Comparison of ENCODE assay signal across 10 cellular contexts in the genomic region with DNA sequence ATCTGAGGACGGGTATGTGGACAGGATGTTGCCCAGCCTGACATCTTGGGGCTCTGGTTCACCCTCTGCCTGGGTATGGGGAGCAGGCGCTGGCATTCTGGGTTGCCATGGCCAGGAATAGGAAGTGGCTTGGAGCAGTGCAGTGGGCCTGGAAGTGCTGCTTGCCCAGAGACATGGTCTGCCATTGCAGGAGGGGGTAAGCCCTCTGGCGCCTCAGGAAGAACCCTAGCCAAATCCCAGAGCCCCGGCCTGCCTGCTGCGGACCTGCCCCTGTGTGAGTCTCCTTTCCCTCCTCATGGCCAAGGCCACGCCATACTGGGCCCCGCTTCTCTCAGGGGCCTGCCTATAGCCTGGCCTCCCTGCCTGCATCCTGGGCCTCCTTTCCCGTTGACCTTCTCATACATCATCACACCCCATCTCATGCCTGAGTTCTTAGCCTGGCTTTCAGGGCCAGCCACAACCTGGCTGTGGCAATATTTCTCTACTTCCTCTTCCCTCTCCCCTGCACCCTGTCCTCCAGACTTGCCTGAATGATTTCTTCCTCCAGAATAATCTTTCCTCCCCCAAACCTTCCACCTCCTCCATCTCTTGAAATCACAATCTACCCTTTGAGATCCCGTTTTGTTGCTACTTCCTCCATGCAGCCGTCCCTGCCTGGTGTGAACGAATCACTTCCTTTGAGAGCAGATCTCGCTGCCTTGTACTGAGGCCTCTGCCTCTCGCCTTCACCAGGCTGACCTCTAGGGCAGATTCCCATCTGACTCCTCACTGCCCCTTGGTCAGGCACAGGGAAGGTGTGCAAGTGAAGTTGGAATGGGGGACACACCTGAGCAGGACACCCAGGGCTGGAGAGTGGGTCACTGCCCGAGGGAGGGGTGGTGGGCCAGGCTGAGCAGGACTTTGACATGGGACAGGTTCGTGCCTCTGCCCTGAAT. TPM values are rescaled to one million over a fixed set of nuclear protein-coding genes. Genes with fewer than 3 reads are reported as not detected.
A peak's percentile ranks its signal among the peaks of the same experiment; 100 is the strongest.
DNase-seq lines count a peak whose midpoint lies in the region; ATAC-seq and TF ChIP-seq lines count a peak whose summit lies in the region.
"Had no signal": no experiment of that assay in that cellular context is flagged by ENCODE, and none has a peak within 500 bp of the region (broad histone marks: within the 10 kb centered on the region; RNA-seq: fewer than 3 reads in every experiment).

No MANE protein-coding gene starts in this region.

- H3K27me3 ChIP-seq in adipocyte (replicated peaks; ENCODE audit: control insufficient read depth, insufficient read depth, low read length) (no peaks in the 10 kb centered on the region), lower lobe of right lung (ENCODE audit: low read depth) (no peaks in the 10 kb centered on the region)

- peak overlapping the region; percentile 77 for H3K27ac ChIP-seq in lower lobe of right lung

- H3K27ac Mint-ChIP-seq in activated T-cell treated with anti-CD3 and anti-CD28 coated beads, Interleukin-2, amount 50 U/mL, for 72 hours, result no peak overlapping the region

- H3K4me1 ChIP-seq in adipocyte (ENCODE audit: control insufficient read depth, insufficient read depth, low read length) (peaks cover 49% of the 10 kb centered on the region), lower lobe of right lung (peaks cover 47% of the 10 kb centered on the region)

- H3K4me3 ChIP-seq in adipocyte (ENCODE audit: low read length) (peak overlapping the region; percentile 54), lower lobe of right lung (no peak overlapping the region)

- ATAC-seq in activated T-cell treated with anti-CD3 and anti-CD28 coated beads, Interleukin-2, amount 50 U/mL, for 72 hours (replicated peaks in 1 of 2), result no peak
- no peak for ATAC-seq in lower lobe of right lung
- no peak for ATAC-seq in HG02885 (IDR thresholded peaks at IDR 0.05; ENCODE audit: poor library complexity, unreplicated experiment)
- ATAC-seq in GM18909 (IDR thresholded peaks at IDR 0.05; ENCODE audit: poor library complexity, unreplicated experiment), result no peak

- no peak for TF ChIP-seq CTCF in lower lobe of right lung (IDR thresholded peaks at IDR 0.05)

- H3K36me3 ChIP-seq in adipocyte (ENCODE audit: control insufficient read depth, insufficient read depth, low read length, severe bottlenecking) (no peaks in the 10 kb centered on the region), lower lobe of right lung (no peaks in the 10 kb centered on the region)

- no peak overlapping the region for H3K4me3 Mint-ChIP-seq in activated T-cell treated with anti-CD3 and anti-CD28 coated beads, Interleukin-2, amount 50 U/mL, for 72 hours

- peak overlapping the region; percentile 85 for H3K9ac ChIP-seq in adipocyte (ENCODE audit: low read length)

- H3K27me3 Mint-ChIP-seq in activated T-cell treated with anti-CD3 and anti-CD28 coated beads, Interleukin-2, amount 50 U/mL, for 72 hours (ENCODE audit: low read depth), result no peaks in the 10 kb centered on the region

- no peaks in the 10 kb centered on the region for H3K36me3 Mint-ChIP-seq in activated T-cell treated with anti-CD3 and anti-CD28 coated beads, Interleukin-2, amount 50 U/mL, for 72 hours (ENCODE audit: insufficient read depth in 2 of 2)

- H3K9me3 ChIP-seq in adipocyte (ENCODE audit: control insufficient read depth, low read length) (no peaks in the 10 kb centered on the region), lower lobe of right lung (no peaks in the 10 kb centered on the region)

- no peaks in the 10 kb centered on the region for H3K9me3 Mint-ChIP-seq in activated T-cell treated with anti-CD3 and anti-CD28 coated beads, Interleukin-2, amount 50 U/mL, for 72 hours
- H3K9me3 Mint-ChIP-seq: CD4-positive, CD25-positive, alpha-beta regulatory T cell had no signal

- intact Hi-C loops in lower lobe of right lung (cut with DNase I), result no loop called here

- DNase-seq in activated T-cell treated with anti-CD3 and anti-CD28 coated beads, Interleukin-2, amount 50 U/mL, for 1 hour, result peak; percentile 9
- DNase-seq in activated T-cell treated with anti-CD3 and anti-CD28 coated beads, Interleukin-2, amount 50 U/mL, for 72 hours, result no peak
- DNase-seq in adipocyte (ENCODE audit: low read depth) (peak; percentile 13), lower lobe of right lung (peak; percentile 42), ureter (ENCODE audit: low spot score) (peak; percentile 43), LoVo (ENCODE audit: low spot score) (no peak)
- DNase-seq: CD4-positive, CD25-positive, alpha-beta regulatory T cell; stimulated activated CD4-positive, alpha-beta T cell treated with anti-CD3 and anti-CD28 coated beads, Interleukin-15, amount 100 ng/mL, for 24 hours had no signal

- peaks cover 19% of the 10 kb centered on the region for H3K4me1 Mint-ChIP-seq in activated T-cell treated with anti-CD3 and anti-CD28 coated beads, Interleukin-2, amount 50 U/mL, for 72 hours (ENCODE audit: low read depth)

RNA-seq across cellular contexts. Expression of gene CAPN5, which starts 5.2 kb away (rescaled TPM):
- 1 to 10 TPM; 1.0 to 1.1 TPM for total RNA-seq in activated T-cell treated with anti-CD3 and anti-CD28 coated beads, Interleukin-2, amount 50 U/mL, for 72 hours
- total RNA-seq in lower lobe of right lung (7.2 TPM), ureter (143 TPM)

RNA-seq across cellular contexts. Expression of gene OMP, which starts 30.7 kb away (rescaled TPM):
- not detected for total RNA-seq in activated T-cell treated with anti-CD3 and anti-CD28 coated beads, Interleukin-2, amount 50 U/mL, for 72 hours
- total RNA-seq in lower lobe of right lung, result not detected
- total RNA-seq in ureter, result 9.6 TPM
- total RNA-seq: CD4-positive, CD25-positive, alpha-beta regulatory T cell had no signal

RNA-seq across cellular contexts. Expression of gene B3GNT6, which starts 37.7 kb away (rescaled TPM):
- not detected for total RNA-seq in activated T-cell treated with anti-CD3 and anti-CD28 coated beads, Interleukin-2, amount 50 U/mL, for 72 hours
- total RNA-seq in lower lobe of right lung (not detected), ureter (not detected)
- total RNA-seq: CD4-positive, CD25-positive, alpha-beta regulatory T cell had no signal

RNA-seq across cellular contexts. Expression of gene MYO7A, which starts 56.1 kb away (rescaled TPM):
- total RNA-seq in activated T-cell treated with anti-CD3 and anti-CD28 coated beads, Interleukin-2, amount 50 U/mL, for 72 hours, result under 1 TPM; 0.29 to 0.42 TPM
- total RNA-seq in lower lobe of right lung (5.5 TPM), ureter (5.8 TPM)

Comparison
In these comparisons a context has a peak if more than half of its experiments do, and no peak if none do; other contexts are left out.
1. DNase-seq: peak in activated T-cell treated with anti-CD3 and anti-CD28 coated beads, Interleukin-2, amount 50 U/mL, for 1 hour (single experiment), adipocyte (single experiment), lower lobe of right lung (single experiment) and ureter (single experiment); none in activated T-cell treated with anti-CD3 and anti-CD28 coated beads, Interleukin-2, amount 50 U/mL, for 72 hours (0 of 2) and LoVo (single experiment).
2. RNA of gene CAPN5, which starts 5.2 kb away (total RNA-seq): 143 TPM in ureter (single experiment); 7.2 TPM in lower lobe of right lung (single experiment) and 1.0 to 1.1 TPM in activated T-cell treated with anti-CD3 and anti-CD28 coated beads, Interleukin-2, amount 50 U/mL, for 72 hours; every median in the first group is over 10 times any median in the second.